8 cellular contexts compared by ENCODE assay signal in the genomic region with DNA sequence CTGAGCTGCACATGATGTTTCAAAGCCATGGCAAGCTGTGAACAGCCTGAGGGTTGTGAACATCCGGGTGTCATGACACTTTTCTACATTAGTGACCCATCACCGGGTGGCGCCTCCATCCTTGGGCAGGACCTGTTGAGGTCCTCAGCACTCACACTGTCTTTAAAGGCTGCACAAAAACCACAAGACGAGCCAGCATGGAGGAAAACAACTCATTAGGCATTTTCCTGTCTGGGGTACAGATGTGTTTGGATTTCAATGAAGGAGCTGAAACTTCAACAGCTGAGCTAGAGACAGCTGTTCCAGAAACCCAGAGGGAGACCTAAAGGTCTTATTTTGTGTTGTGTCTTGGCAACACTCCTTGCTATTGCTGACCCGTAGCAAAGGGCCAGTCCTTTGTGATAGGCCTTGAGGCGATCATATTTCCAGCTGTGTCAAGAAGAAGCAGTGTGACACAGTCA.
DNase-seq lines count a peak whose midpoint lies in the region; ATAC-seq and TF ChIP-seq lines count a peak whose summit lies in the region.

No MANE protein-coding gene starts in this region.

- peak overlapping the region; percentile 16 for H3K27ac ChIP-seq in ectodermal cell (ENCODE audit: insufficient read depth, low read depth, low read length, poor library complexity, severe bottlenecking)

- peaks cover 1% of the 10 kb centered on the region for H3K9me3 Mint-ChIP-seq in activated CD4-positive, alpha-beta T cell treated with anti-CD3 and anti-CD28 coated beads, Interleukin-2, amount 10 ng/mL, durations not matched to agents 24 days and 14 days

- intact Hi-C loops in activated CD4-positive, alpha-beta T cell treated with anti-CD3 and anti-CD28 coated beads, Interleukin-2, amount 10 ng/mL, durations not matched to agents 24 days and 14 days (cut with micrococcal nuclease): no loop called here

- H3K4me1 Mint-ChIP-seq in activated CD4-positive, alpha-beta T cell treated with anti-CD3 and anti-CD28 coated beads, Interleukin-2, amount 10 ng/mL, durations not matched to agents 24 days and 14 days: peaks cover 2% of the 10 kb centered on the region

- peak; percentile 30; the same call in 1 of the 2 replicates for TF ChIP-seq CTCF in LNCAP (IDR thresholded peaks at IDR 0.05)

- H3K4me3 Mint-ChIP-seq in activated CD4-positive, alpha-beta T cell treated with anti-CD3 and anti-CD28 coated beads, Interleukin-2, amount 10 ng/mL, durations not matched to agents 24 days and 14 days: no peak overlapping the region

- no peaks in the 10 kb centered on the region for H3K4me1 ChIP-seq in ectodermal cell (ENCODE audit: control insufficient read depth, insufficient read depth, low read length)

- H3K27me3 Mint-ChIP-seq in activated CD4-positive, alpha-beta T cell treated with anti-CD3 and anti-CD28 coated beads, Interleukin-2, amount 10 ng/mL, durations not matched to agents 24 days and 14 days: peaks cover 6% of the 10 kb centered on the region

- DNase-seq in NCI-H510A (lab: John Stamatoyannopoulos, UW) (peak; percentile 2), NCI-H510A treated with DMSO at 0.1 percent for 48 hours (lab: John Stamatoyannopoulos, UW) (no peak), renal cortical epithelial cell (ENCODE audit: low read depth) (peak; percentile 54), superior temporal gyrus (ENCODE audit: extremely low spot score) (no peak)
- DNase-seq in activated CD4-positive, alpha-beta T cell treated with anti-CD3 and anti-CD28 coated beads, Interleukin-2, amount 10 ng/mL, durations not matched to agents 24 days and 14 days: no peak

- no peak overlapping the region for H3K4me3 ChIP-seq in ectodermal cell (ENCODE audit: insufficient read depth, low read depth, low read length)

- H3K9me3 ChIP-seq in ectodermal cell (ENCODE audit: control insufficient read depth, low read length): no peaks in the 10 kb centered on the region

- 72 to 80% methylated on average over 6 of the region's 6 CpGs for whole genome bisulfite sequencing in ectodermal cell, 2 experiments

- no peaks in the 10 kb centered on the region for H3K36me3 ChIP-seq in ectodermal cell (ENCODE audit: control insufficient read depth, insufficient read depth, low read length)

- no peak overlapping the region for H3K27ac Mint-ChIP-seq in activated CD4-positive, alpha-beta T cell treated with anti-CD3 and anti-CD28 coated beads, Interleukin-2, amount 10 ng/mL, durations not matched to agents 24 days and 14 days

- ATAC-seq in GM19023 (IDR thresholded peaks at IDR 0.05; ENCODE audit: unreplicated experiment): no peak

- no peaks in the 10 kb centered on the region for H3K36me3 Mint-ChIP-seq in activated CD4-positive, alpha-beta T cell treated with anti-CD3 and anti-CD28 coated beads, Interleukin-2, amount 10 ng/mL, durations not matched to agents 24 days and 14 days (ENCODE audit: low read depth)

- no peaks in the 10 kb centered on the region for H3K27me3 ChIP-seq in ectodermal cell (ENCODE audit: control insufficient read depth, insufficient read depth, low read length, poor library complexity, severe bottlenecking)

Comparison
In these comparisons a context has a peak if more than half of its experiments do, and no peak if none do; other contexts are left out.
1. DNase-seq: peak in NCI-H510A (single experiment) and renal cortical epithelial cell (single experiment); none in NCI-H510A treated with DMSO at 0.1 percent for 48 hours (single experiment), superior temporal gyrus (single experiment) and activated CD4-positive, alpha-beta T cell treated with anti-CD3 and anti-CD28 coated beads, Interleukin-2, amount 10 ng/mL, durations not matched to agents 24 days and 14 days (single experiment).